In genomic region chr7:27608776-27609495, GRCh38 we compare ENCODE assay signal across 22 cellular contexts. TPM values are rescaled to one million over a fixed set of nuclear protein-coding genes. Genes with fewer than 3 reads are reported as not detected.
DNase-seq lines count a peak whose midpoint lies in the region; ATAC-seq, FAIRE-seq and TF ChIP-seq lines count a peak whose summit lies in the region.
"Had no signal": no experiment of that assay in that cellular context is flagged by ENCODE, and none has a peak within 500 bp of the region (broad histone marks: within the 10 kb centered on the region; RNA-seq: fewer than 3 reads in every experiment).

No MANE protein-coding gene starts in this region.

- no peaks in the 10 kb centered on the region for H3K27me3 ChIP-seq in HUES64 (ENCODE audit: insufficient read depth, low read length)
- H3K27me3 ChIP-seq in hepatocyte: no peaks in the 10 kb centered on the region
- H3K27me3 ChIP-seq: adrenal gland, pancreas had no signal

- H3K79me2 ChIP-seq in hepatocyte: peaks cover 13% of the 10 kb centered on the region

- H3K27ac ChIP-seq in HUES64 (ENCODE audit: low read depth, low read length) (peak overlapping the region; percentile 41; the same call in 1 of the 2 replicates), hepatocyte (no peak overlapping the region)
- H3K27ac ChIP-seq: adrenal gland, pancreas had no signal

- WGBS in HUES64: 80% methylated on average over 1 of the region's 1 CpG
- 52% methylated on average over 1 of the region's 1 CpG for WGBS in hepatocyte (ENCODE audit: low lambda C conversion rate, missing lambda C conversion rate)

- DNase-seq in AG10803 (ENCODE audit: low read depth) (peak; percentile 58), amniotic epithelial cell (ENCODE audit: low read depth) (peak; percentile 57), hepatocyte (ENCODE audit: low spot score) (peak; percentile 16), frontal cortex (ENCODE audit: low spot score in 2 of 2) (no peak), activated gamma-delta T cell treated with Interleukin-2 at 50 U/mL for 16 hours (no peak)
- no peak for DNase-seq in activated naive CD4-positive, alpha-beta T cell treated with anti-CD3 and anti-CD28 coated beads, Interleukin-2, amount 50 U/mL, for 16 hours
- DNase-seq: adrenal gland; DND-41; foreskin melanocyte; KBM-7; NCI-H1105 treated with DMSO at 0.1 percent for 48 hours; NCI-H2171 treated with DMSO at 0.1 percent for 48 hours; NK-92 treated with Interleukin-12 subunit alpha and Interleukin-12 subunit beta, amount 100 ng/mL, for 24 hours; pancreas; stimulated activated CD4-positive, alpha-beta T cell treated with anti-CD3 and anti-CD28 coated beads, Interleukin-4, amount 100 ng/mL, for 1 hour; substantia nigra had no signal

- no peak overlapping the region for H2AFZ ChIP-seq in hepatocyte

- H3K4me3 ChIP-seq in AG10803 (ENCODE audit: low read length): no peak overlapping the region
- no peak overlapping the region for H3K4me3 ChIP-seq in HUES64 (ENCODE audit: low read length)
- H3K4me3 ChIP-seq in hepatocyte: no peak overlapping the region
- H3K4me3 ChIP-seq: adrenal gland, GM12878, pancreas had no signal

- H3K36me3 ChIP-seq in HUES64 (ENCODE audit: insufficient read depth, low read length) (no peaks in the 10 kb centered on the region), hepatocyte (replicated peaks; ENCODE audit: insufficient read depth, low read depth) (no peaks in the 10 kb centered on the region)
- H3K36me3 ChIP-seq: adrenal gland, pancreas had no signal

- H3K9ac ChIP-seq in HUES64 (ENCODE audit: low read depth, low read length): no peak overlapping the region

- no peaks in the 10 kb centered on the region for H4K20me1 ChIP-seq in hepatocyte (ENCODE audit: insufficient read depth, poor library complexity, severe bottlenecking)

- no peaks in the 10 kb centered on the region for H3K9me2 ChIP-seq in hepatocyte (replicated peaks; ENCODE audit: insufficient read depth)

- no peaks in the 10 kb centered on the region for H3K9me3 ChIP-seq in HUES64 (ENCODE audit: insufficient read depth, low read depth, low read length)
- H3K9me3 ChIP-seq in hepatocyte (ENCODE audit: low read depth): no peaks in the 10 kb centered on the region
- H3K9me3 ChIP-seq: adrenal gland, pancreas had no signal

- FAIRE-seq in frontal cortex (lab: Jason Lieb, UNC): no peak
- FAIRE-seq: colon, GM12878 had no signal

- TF ChIP-seq CTCF in AG10803 (conservative IDR thresholded peaks at IDR 0.05; ENCODE audit: low read length) (no peak), hepatocyte (IDR thresholded peaks at IDR 0.05; ENCODE audit: poor library complexity) (no peak)

- H3K4me2 ChIP-seq in hepatocyte: no peak overlapping the region

- no peak for ATAC-seq in GM21526 (IDR thresholded peaks at IDR 0.05; ENCODE audit: low FRiP score, unreplicated experiment)
- ATAC-seq: activated T-helper 17 cell treated with anti-CD3 and anti-CD28 coated beads, Interleukin-2, amount 50 U/mL, for 72 hours; GM12878; Right ventricle myocardium inferior had no signal

- peaks cover 44% of the 10 kb centered on the region for H3K4me1 ChIP-seq in HUES64 (ENCODE audit: insufficient read depth, low read length)
- peaks cover 33% of the 10 kb centered on the region for H3K4me1 ChIP-seq in hepatocyte (ENCODE audit: insufficient read depth)
- H3K4me1 ChIP-seq: adrenal gland had no signal

RNA-seq across cellular contexts. Expression of gene HIBADH, which starts 53.7 kb away (rescaled TPM):
- polyA plus RNA-seq in HUES64 (2013, experiment 1 of 2): 17.3 TPM
- 23.4 TPM for polyA plus RNA-seq in HUES64 (2013, experiment 2 of 2)
- 64.9 and 65.5 TPM in 2 replicates for total RNA-seq in hepatocyte
- 52.1 and 56.1 TPM in 2 replicates for polyA plus RNA-seq in hepatocyte
- 13.5 TPM for total RNA-seq in frontal cortex

Comparison
In these comparisons a context has a peak if more than half of its experiments do, and no peak if none do; other contexts are left out.
1. DNase-seq: peak in AG10803 (single experiment), amniotic epithelial cell (single experiment) and hepatocyte (single experiment); none in activated naive CD4-positive, alpha-beta T cell treated with anti-CD3 and anti-CD28 coated beads, Interleukin-2, amount 50 U/mL, for 16 hours (single experiment), frontal cortex (0 of 2) and activated gamma-delta T cell treated with Interleukin-2 at 50 U/mL for 16 hours (single experiment).